Comparison of ENCODE assay signal across 8 cellular contexts in the genomic region with DNA sequence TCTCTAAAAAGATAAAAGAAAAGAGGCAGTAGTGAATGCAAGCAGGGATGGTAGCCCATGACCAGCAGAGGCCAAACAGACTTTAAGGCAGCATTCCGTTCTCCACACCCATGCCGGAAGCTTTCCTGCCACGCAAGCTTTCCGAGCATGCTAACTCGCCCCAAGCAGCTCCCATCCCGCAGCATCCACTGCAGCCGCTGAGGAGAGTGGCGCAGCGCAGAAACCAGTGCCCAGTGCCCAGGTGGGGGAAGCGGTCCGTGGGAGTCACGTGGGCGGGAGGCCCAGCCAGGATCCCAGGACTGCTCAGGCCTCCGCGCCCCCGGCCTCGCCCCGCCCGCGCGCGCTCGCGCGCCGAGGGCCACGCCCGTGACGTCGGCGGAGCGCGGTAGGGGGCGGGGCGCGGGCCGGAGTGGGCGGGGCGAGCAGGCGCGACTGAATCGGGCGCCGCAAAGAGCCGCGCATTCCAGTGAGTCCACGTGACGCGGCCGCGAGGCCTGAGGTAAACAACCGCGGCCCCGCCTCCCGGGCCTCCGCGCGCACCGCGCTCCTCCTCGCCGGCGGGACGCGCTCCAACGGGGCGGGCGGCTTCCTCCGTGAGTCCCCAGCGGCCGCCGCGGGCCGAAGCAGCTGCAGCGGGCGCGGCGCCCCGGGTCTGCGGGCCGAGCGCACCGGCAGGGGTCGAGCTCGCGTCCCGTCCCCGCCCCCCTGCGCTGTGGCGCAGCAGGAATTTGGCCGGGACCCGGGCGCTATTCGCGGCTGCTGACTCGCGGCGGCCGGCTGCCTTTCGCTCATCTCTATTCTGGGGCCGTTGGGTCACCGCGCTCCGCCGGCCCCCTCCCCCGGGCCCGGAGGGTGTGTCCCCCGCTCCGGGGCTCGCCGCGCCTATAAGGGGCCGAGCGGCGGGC. TPM values are rescaled to one million over a fixed set of nuclear protein-coding genes. Genes with fewer than 3 reads are reported as not detected.
DNase-seq lines count a peak whose midpoint lies in the region; ATAC-seq and TF ChIP-seq lines count a peak whose summit lies in the region.

A gene with protein sequence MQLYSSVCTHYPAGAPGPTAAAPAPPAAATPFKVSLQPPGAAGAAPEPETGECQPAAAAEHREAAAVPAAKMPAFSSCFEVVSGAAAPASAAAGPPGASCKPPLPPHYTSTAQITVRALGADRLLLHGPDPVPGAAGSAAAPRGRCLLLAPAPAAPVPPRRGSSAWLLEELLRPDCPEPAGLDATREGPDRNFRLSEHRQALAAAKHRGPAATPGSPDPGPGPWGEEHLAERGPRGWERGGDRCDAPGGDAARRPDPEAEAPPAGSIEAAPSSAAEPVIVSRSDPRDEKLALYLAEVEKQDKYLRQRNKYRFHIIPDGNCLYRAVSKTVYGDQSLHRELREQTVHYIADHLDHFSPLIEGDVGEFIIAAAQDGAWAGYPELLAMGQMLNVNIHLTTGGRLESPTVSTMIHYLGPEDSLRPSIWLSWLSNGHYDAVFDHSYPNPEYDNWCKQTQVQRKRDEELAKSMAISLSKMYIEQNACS (plus strand): TSS at position 529 of the 905 bp plus-strand sequence. CDS start 383 bp downstream, outside the sequence.

- H3K36me3 ChIP-seq in adrenal gland (replicated peaks in 1 of 2) (no peaks in the 10 kb centered on the region), heart right ventricle (peaks cover 0 to 12% (median 0%) of the 10 kb centered on the region in 9 donors), upper lobe of left lung (peaks cover 0 to 2% (median 0%) of the 10 kb centered on the region in 4 donors)

- 0 to 3% (median 1%) methylated on average over 6 to 114 of the region's 115 CpGs for WGBS in adrenal gland, 4 donors
- 1% methylated on average over 77 to 115 of the region's 115 CpGs for WGBS in heart right ventricle, 2 donors
- WGBS in upper lobe of left lung, 2 donors: 0 to 2% methylated on average over 6 to 18 of the region's 115 CpGs

- H3K4me3 ChIP-seq in adrenal gland: peak within 1 kb of the TSS; percentile 31 to 98 (median 73)
- peak within 1 kb of the TSS; percentile 62 to 98 (median 88) for H3K4me3 ChIP-seq in heart right ventricle
- H3K4me3 ChIP-seq in upper lobe of left lung: peak within 1 kb of the TSS; percentile 73 to 85 (median 82)

- no peaks in the 10 kb centered on the region for H3K27me3 ChIP-seq in adrenal gland
- H3K27me3 ChIP-seq in heart right ventricle: no peaks in the 10 kb centered on the region
- no peaks in the 10 kb centered on the region for H3K27me3 ChIP-seq in upper lobe of left lung

- H3K4me1 ChIP-seq in adrenal gland (replicated peaks in 1 of 2): peaks cover 13 to 33% of the 10 kb centered on the region in 2 donors
- peaks cover 0 to 43% (median 30%) of the 10 kb centered on the region in 9 donors for H3K4me1 ChIP-seq in heart right ventricle
- H3K4me1 ChIP-seq in upper lobe of left lung: peaks cover 21 to 25% (median 24%) of the 10 kb centered on the region in 4 donors

- TF ChIP-seq EP300 in upper lobe of left lung (IDR thresholded peaks at IDR 0.05): peak in 1 of 4 donors; percentile 49

- H3K27ac ChIP-seq in adrenal gland (peak within 1 kb of the TSS; percentile 77 to 100 (median 96)), heart right ventricle (peak within 1 kb of the TSS; percentile 91 to 100 (median 98)), upper lobe of left lung (peak within 1 kb of the TSS; percentile 91 to 98 (median 97))

- ATAC-seq in HG02623 (IDR thresholded peaks at IDR 0.05; ENCODE audit: unreplicated experiment): peak; percentile 79
- ATAC-seq in heart right ventricle: peak; percentile 91 to 96 (median 93)
- peak; percentile 96 to 97 for ATAC-seq in upper lobe of left lung (ENCODE audit: low FRiP score in 2 of 2)

- intact Hi-C loops in adrenal gland (cut with DNase I) (no loop called here), heart right ventricle (cut with DNase I) (loop anchor here in 5 of 10 donors (2.0 to 10.0 kb wide), 5 partner anchors 36 to 1694 kb away; a partner anchor contains a TSS), posterior vena cava (cut with DNase I) (no loop called here)

- TF ChIP-seq POLR2A in adrenal gland (IDR thresholded peaks at IDR 0.05) (peak; percentile 71 to 92), upper lobe of left lung (IDR thresholded peaks at IDR 0.05) (peak in 3 of 4 donors; percentile 89 to 97 (median 92))

- peak; percentile 40 for DNase-seq in NCI-H1092 treated with DMSO at 0.1 percent for 48 hours (lab: John Stamatoyannopoulos, UW)
- DNase-seq in T follicular helper cell (ENCODE audit: low read depth): peak; percentile 90
- peak; percentile 95 to 99 (median 97) for DNase-seq in adrenal gland
- DNase-seq in heart right ventricle: peak; percentile 95 to 98
- DNase-seq in posterior vena cava (ENCODE audit: low spot score): peak; percentile 99
- peak; percentile 98 to 100 for DNase-seq in upper lobe of left lung

- no peaks in the 10 kb centered on the region for H3K9me3 ChIP-seq in adrenal gland (replicated peaks in 1 of 3)
- H3K9me3 ChIP-seq in heart right ventricle: no peaks in the 10 kb centered on the region
- no peaks in the 10 kb centered on the region for H3K9me3 ChIP-seq in upper lobe of left lung

- TF ChIP-seq CTCF in GM12872 (IDR thresholded peaks at IDR 0.05; ENCODE audit: insufficient read depth, low read depth, low read length): 0 out of 3 replicates have a peak, but pooled peaks have one; percentile 10
- TF ChIP-seq CTCF in adrenal gland (IDR thresholded peaks at IDR 0.05): peak in 5 of 6 experiments; percentile 20 to 63 (median 35)
- TF ChIP-seq CTCF in heart right ventricle (IDR thresholded peaks at IDR 0.05): peak in 3 of 9 donors; percentile 18 to 33 (median 25)
- TF ChIP-seq CTCF in upper lobe of left lung (IDR thresholded peaks at IDR 0.05): peak in 4 of 6 experiments; percentile 25 to 71 (median 35)

RNA-seq across cellular contexts. Expression of the gene that starts here (rescaled TPM):
- total RNA-seq in adrenal gland (10 to 100 TPM in 7 of 8 donors, 1 to 10 TPM in 1; 8.5 to 31.1 (median 20.4) TPM), heart right ventricle (100 to 1,000 TPM in 1 of 10 donors, 10 to 100 TPM in 9; 11.4 to 617 (median 40.9) TPM), posterior vena cava (10 to 100 TPM; 11.2 to 16.9 TPM), upper lobe of left lung (10 to 100 TPM; 12.6 to 46.1 (median 35.3) TPM)
- polyA plus RNA-seq in adrenal gland (10 to 100 TPM in 1 of 3 donors, 1 to 10 TPM in 2; 6.4 to 11.3 (median 6.5) TPM), heart right ventricle (10 to 100 TPM; 16.6 to 23.9 TPM)

Comparison
In these comparisons a context has a peak if more than half of its experiments do, and no peak if none do; other contexts are left out.
1. Peak in every context shown above with its lines: DNase-seq, ATAC-seq, H3K4me3 ChIP-seq and H3K27ac ChIP-seq.
2. DNase-seq: peak in every context shown above with its lines; median percentile 99 in posterior vena cava; 99 in upper lobe of left lung; 97 in adrenal gland; 96 in heart right ventricle; 90 in T follicular helper cell; 40 in NCI-H1092 treated with DMSO at 0.1 percent for 48 hours.